15 cellular contexts compared by ENCODE assay signal in genomic region chr3:64490180-64490579, GRCh38.
"Had no signal": no experiment of that assay in that cellular context is flagged by ENCODE, and none has a peak within 500 bp of the region (broad histone marks: within the 10 kb centered on the region; RNA-seq: fewer than 3 reads in every experiment).

No MANE protein-coding gene starts in this region.

- H3K4me1 ChIP-seq: psoas muscle had no signal

- ATAC-seq: activated CD8-positive, alpha-beta T cell treated with anti-CD3 and anti-CD28 coated beads, Interleukin-2, amount 10 ng/mL, durations not matched to agents 7 days and 5 days; effector memory CD8-positive, alpha-beta T cell; T-cell had no signal

- H3K27me3 ChIP-seq: body of pancreas had no signal

- H3K9me3 ChIP-seq: body of pancreas, psoas muscle had no signal

- H3K27ac ChIP-seq: body of pancreas, psoas muscle had no signal

- H3K4me3 ChIP-seq: body of pancreas, lung, psoas muscle had no signal

- H3K4me1 Mint-ChIP-seq: activated CD4-positive, alpha-beta T cell treated with anti-CD3 and anti-CD28 coated beads, Interleukin-2, amount 10 ng/mL, durations not matched to agents 24 days and 14 days; T-cell had no signal

- H3K27ac Mint-ChIP-seq: activated CD4-positive, alpha-beta T cell treated with anti-CD3 and anti-CD28 coated beads, Interleukin-2, amount 10 ng/mL, durations not matched to agents 24 days and 14 days; activated CD8-positive, alpha-beta T cell treated with anti-CD3 and anti-CD28 coated beads, Interleukin-2, amount 10 ng/mL, durations not matched to agents 7 days and 5 days; activated T-cell treated with anti-CD3 and anti-CD28 coated beads, Interleukin-2, amount 50 U/mL, for 24 hours; activated T-helper 2 cell treated with anti-CD3 and anti-CD28 coated beads, Interferon-gamma antibody, Interleukin-2, Interleukin-4, amounts not matched to agents 10 μg/mL and 5 μg/mL and 100 μg/mL, durations not matched to agents 14 hours and 24 hours and 36 hours; effector memory CD8-positive, alpha-beta T cell; T-cell had no signal

- DNase-seq: activated CD4-positive, alpha-beta T cell treated with anti-CD3 and anti-CD28 coated beads, Interleukin-2, amount 10 ng/mL, durations not matched to agents 24 days and 14 days; activated CD8-positive, alpha-beta T cell treated with anti-CD3 and anti-CD28 coated beads, Interleukin-2, amount 10 ng/mL, durations not matched to agents 7 days and 5 days; activated naive CD4-positive, alpha-beta T cell treated with Interleukin-2 at 50 U/mL for 16 hours; activated T-cell treated with anti-CD3 and anti-CD28 coated beads, Interleukin-2, amount 50 U/mL, for 24 hours; effector memory CD8-positive, alpha-beta T cell; foreskin fibroblast; hippocampal formation; midbrain; nephron progenitor cell; psoas muscle; stimulated activated CD4-positive, alpha-beta T cell treated with anti-CD3 and anti-CD28 coated beads, Interleukin-4, amount 100 ng/mL, for 1 hour; T-cell had no signal

- H3K4me3 Mint-ChIP-seq: activated CD4-positive, alpha-beta T cell treated with anti-CD3 and anti-CD28 coated beads, Interleukin-2, amount 10 ng/mL, durations not matched to agents 24 days and 14 days; activated CD8-positive, alpha-beta T cell treated with anti-CD3 and anti-CD28 coated beads, Interleukin-2, amount 10 ng/mL, durations not matched to agents 7 days and 5 days; activated T-cell treated with anti-CD3 and anti-CD28 coated beads, Interleukin-2, amount 50 U/mL, for 24 hours; effector memory CD8-positive, alpha-beta T cell; T-cell had no signal

- H3K9me3 Mint-ChIP-seq: activated CD4-positive, alpha-beta T cell treated with anti-CD3 and anti-CD28 coated beads, Interleukin-2, amount 10 ng/mL, durations not matched to agents 24 days and 14 days; activated T-cell treated with anti-CD3 and anti-CD28 coated beads, Interleukin-2, amount 50 U/mL, for 24 hours; activated T-helper 2 cell treated with anti-CD3 and anti-CD28 coated beads, Interferon-gamma antibody, Interleukin-2, Interleukin-4, amounts not matched to agents 10 μg/mL and 5 μg/mL and 100 μg/mL, durations not matched to agents 14 hours and 24 hours and 36 hours; effector memory CD8-positive, alpha-beta T cell; nephron progenitor cell; T-cell had no signal

- H3K36me3 Mint-ChIP-seq: T-cell had no signal
